8 cellular contexts compared by ENCODE assay signal in genomic region chr19:4969772-4970531, GRCh38. TPM values are rescaled to one million over a fixed set of nuclear protein-coding genes. Genes with fewer than 3 reads are reported as not detected.
DNase-seq lines count a peak whose midpoint lies in the region; ATAC-seq and TF ChIP-seq lines count a peak whose summit lies in the region.

No MANE protein-coding gene starts in this region.

- peak; percentile 27 for DNase-seq in DND-41
- DNase-seq in activated T-cell treated with anti-CD3 and anti-CD28 coated beads, Interleukin-2, amount 50 U/mL, for 24 hours = peak; percentile 49
- peak; percentile 82 for DNase-seq in spleen
- DNase-seq in islet precursor cell = no peak

- peak overlapping the region; percentile 83 to 96 (median 89) for H3K4me3 Mint-ChIP-seq in IgD-negative memory B cell
- H3K4me3 Mint-ChIP-seq in activated T-cell treated with anti-CD3 and anti-CD28 coated beads, Interleukin-2, amount 50 U/mL, for 24 hours = peak overlapping the region; percentile 89

- peak overlapping the region; percentile 67 to 89 (median 86) for H3K27ac Mint-ChIP-seq in IgD-negative memory B cell
- peak overlapping the region; percentile 90 for H3K27ac Mint-ChIP-seq in activated T-cell treated with anti-CD3 and anti-CD28 coated beads, Interleukin-2, amount 50 U/mL, for 24 hours

- peaks cover 39% of the 10 kb centered on the region for H4K20me1 ChIP-seq in DND-41 (ENCODE audit: insufficient read depth, low read length)

- no peak for ATAC-seq in DND-41 (ENCODE audit: insufficient read depth, low read depth)
- ATAC-seq in HG03097 (IDR thresholded peaks at IDR 0.05; ENCODE audit: low FRiP score, unreplicated experiment) = no peak
- ATAC-seq in GM18498 (IDR thresholded peaks at IDR 0.05; ENCODE audit: unreplicated experiment) = no peak

- intact Hi-C loops in spleen (cut with DNase I; ENCODE audit: low total_unique reads) = no loop called here

- H3K4me1 ChIP-seq in DND-41 (ENCODE audit: insufficient read depth, low read length) (peaks cover 40% of the 10 kb centered on the region), iPS-15b (ENCODE audit: control insufficient read depth, insufficient read depth, low read length) (peaks cover 14% of the 10 kb centered on the region), spleen (peaks cover 25 to 64% (median 57%) of the 10 kb centered on the region in 6 donors)

- TF ChIP-seq POLR2A in spleen (IDR thresholded peaks at IDR 0.05) = peak in 1 of 3 donors; percentile 4

- H3K9me3 ChIP-seq in DND-41 (ENCODE audit: insufficient read depth, low read length, severe bottlenecking) = no peaks in the 10 kb centered on the region
- H3K9me3 ChIP-seq in iPS-15b (ENCODE audit: control insufficient read depth, insufficient read depth, low read length) = no peaks in the 10 kb centered on the region
- H3K9me3 ChIP-seq in spleen = no peaks in the 10 kb centered on the region

- H3K4me3 ChIP-seq in DND-41 (ENCODE audit: low read depth in 1 of 2, low read length in 2 of 2) (peak overlapping the region; percentile 83 to 96), iPS-15b (ENCODE audit: low read depth, low read length) (peak overlapping the region; percentile 64), spleen (peak overlapping the region; percentile 44 to 75 (median 56))

- H3K4me2 ChIP-seq in DND-41 (ENCODE audit: insufficient read depth, low read length) = peak overlapping the region; percentile 85

- no peak overlapping the region for H2AFZ ChIP-seq in DND-41 (ENCODE audit: low read depth, low read length)

- no peaks in the 10 kb centered on the region for H3K9me3 Mint-ChIP-seq in IgD-negative memory B cell
- H3K9me3 Mint-ChIP-seq in activated T-cell treated with anti-CD3 and anti-CD28 coated beads, Interleukin-2, amount 50 U/mL, for 24 hours = no peaks in the 10 kb centered on the region

- peaks cover 59% of the 10 kb centered on the region for H3K79me2 ChIP-seq in DND-41 (ENCODE audit: insufficient read depth, low read length)

- peaks cover 19 to 30% (median 26%) of the 10 kb centered on the region in 3 donors for H3K4me1 Mint-ChIP-seq in IgD-negative memory B cell
- peaks cover 39% of the 10 kb centered on the region for H3K4me1 Mint-ChIP-seq in activated T-cell treated with anti-CD3 and anti-CD28 coated beads, Interleukin-2, amount 50 U/mL, for 24 hours (ENCODE audit: low read depth)

- H3K36me3 ChIP-seq in DND-41 (ENCODE audit: insufficient read depth, low read length) (peaks cover 4% of the 10 kb centered on the region), iPS-15b (ENCODE audit: control insufficient read depth, insufficient read depth, low read length) (no peaks in the 10 kb centered on the region), spleen (no peaks in the 10 kb centered on the region)

- H3K9ac ChIP-seq in DND-41 (ENCODE audit: low read depth, low read length) = peak overlapping the region; percentile 68
- H3K9ac ChIP-seq in iPS-15b (ENCODE audit: low read depth, low read length) = peak overlapping the region; percentile 12

- no peaks in the 10 kb centered on the region for H3K27me3 ChIP-seq in DND-41 (ENCODE audit: insufficient read depth, low read length, poor library complexity)
- peaks cover 2% of the 10 kb centered on the region for H3K27me3 ChIP-seq in iPS-15b (ENCODE audit: control insufficient read depth, insufficient read depth, low read length)
- no peaks in the 10 kb centered on the region for H3K27me3 ChIP-seq in spleen (replicated peaks in 1 of 7)

- WGBS in spleen, 5 donors = 4 to 8% (median 6%) methylated on average over 25 of the region's 25 CpGs

- H3K36me3 Mint-ChIP-seq in IgD-negative memory B cell = peaks cover 6% of the 10 kb centered on the region
- peaks cover 16% of the 10 kb centered on the region for H3K36me3 Mint-ChIP-seq in activated T-cell treated with anti-CD3 and anti-CD28 coated beads, Interleukin-2, amount 50 U/mL, for 24 hours (ENCODE audit: low read depth)

- TF ChIP-seq CTCF in DND-41 (IDR thresholded peaks at IDR 0.05; ENCODE audit: borderline replicate concordance, extremely low read depth, low read length, poor library complexity, severe bottlenecking) (no peak), spleen (IDR thresholded peaks at IDR 0.05 in 8 of 11, conservative IDR thresholded peaks at IDR 0.05 in 3 of 11) (no peak)

- peaks cover 4% of the 10 kb centered on the region for H3K27me3 Mint-ChIP-seq in IgD-negative memory B cell
- H3K27me3 Mint-ChIP-seq in activated T-cell treated with anti-CD3 and anti-CD28 coated beads, Interleukin-2, amount 50 U/mL, for 24 hours = no peaks in the 10 kb centered on the region

- peak overlapping the region; percentile 74 for H3K27ac ChIP-seq in DND-41 (ENCODE audit: low read length)
- peak overlapping the region in 7 of 8 donors; percentile 69 to 90 (median 85) for H3K27ac ChIP-seq in spleen

RNA-seq across cellular contexts. Expression of gene KDM4B, which starts 1.0 kb away (rescaled TPM):
- 78.2 TPM for polyA plus RNA-seq in IgD-negative memory B cell
- total RNA-seq in spleen = 10 to 100 TPM; 37.9 to 80.5 (median 56.6) TPM
- polyA plus RNA-seq in spleen = 10 to 100 TPM; 18.3 to 31.8 (median 22.7) TPM
